Comparison of ENCODE assay signal across 8 cellular contexts in genomic region chr7:112205348-112206237, GRCh38. TPM values are rescaled to one million over a fixed set of nuclear protein-coding genes. Genes with fewer than 3 reads are reported as not detected.
DNase-seq lines count a peak whose midpoint lies in the region; ATAC-seq, FAIRE-seq and TF ChIP-seq lines count a peak whose summit lies in the region.

No MANE protein-coding gene starts in this region.

- no peak; the same call in 1 of the 2 replicates for TF ChIP-seq CTCF in AG09319 (IDR thresholded peaks at IDR 0.05; ENCODE audit: low read depth, low read length)
- TF ChIP-seq CTCF in fibroblast of villous mesenchyme (IDR thresholded peaks at IDR 0.05; ENCODE audit: insufficient read depth, low read depth, low read length), result no peak
- no peak for TF ChIP-seq CTCF in nephron (IDR thresholded peaks at IDR 0.05; ENCODE audit: unreplicated experiment in 3 of 3)

- peak overlapping the region; percentile 84 for H3K4me3 ChIP-seq in NT2/D1 (ENCODE audit: insufficient read length, low read depth)
- H3K4me3 ChIP-seq in fibroblast of villous mesenchyme (ENCODE audit: low read depth, low read length), result peak overlapping the region; percentile 85

- DNase-seq in AG09319 (ENCODE audit: extremely low read depth, low read depth), result peak; percentile 36
- DNase-seq in NT2/D1 (ENCODE audit: low read depth, low spot score), result peak; percentile 38
- peak; percentile 15 for DNase-seq in activated effector memory CD4-positive, alpha-beta T cell treated with Interleukin-2 at 50 U/mL for 16 hours
- peak; percentile 78 for DNase-seq in fibroblast of villous mesenchyme (ENCODE audit: low read depth)
- DNase-seq in urothelium cell line (ENCODE audit: low spot score), result peak; percentile 43

- peak overlapping the region; percentile 72 to 95 (median 88) for H3K27ac Mint-ChIP-seq in nephron

- H3K36me3 Mint-ChIP-seq in nephron (ENCODE audit: low read depth), result no peaks in the 10 kb centered on the region

- H3K9me3 Mint-ChIP-seq in nephron, result no peaks in the 10 kb centered on the region

- peaks cover 20% of the 10 kb centered on the region for H3K4me1 Mint-ChIP-seq in nephron

- no peak for FAIRE-seq in urothelium cell line (lab: Jason Lieb, UNC)

- no peaks in the 10 kb centered on the region for H3K9me3 ChIP-seq in NT2/D1 (ENCODE audit: insufficient read depth, low read length)

- H3K27me3 ChIP-seq in NT2/D1 (ENCODE audit: insufficient read depth, insufficient read length), result peaks cover 7% of the 10 kb centered on the region

- H3K4me1 ChIP-seq in NT2/D1 (ENCODE audit: insufficient read depth, insufficient read length), result no peaks in the 10 kb centered on the region

- ATAC-seq in GM18508 (IDR thresholded peaks at IDR 0.05; ENCODE audit: insufficient read depth, unreplicated experiment) (peak; percentile 0), HG03066 (IDR thresholded peaks at IDR 0.05; ENCODE audit: low read depth, unreplicated experiment) (peak; percentile 14)

- H3K9ac ChIP-seq in NT2/D1 (ENCODE audit: insufficient read length, low read depth), result peak overlapping the region; percentile 85

- no peaks in the 10 kb centered on the region for H3K36me3 ChIP-seq in NT2/D1 (ENCODE audit: insufficient read depth, insufficient read length, low read length)

- peak overlapping the region; percentile 96 to 98 (median 97) for H3K4me3 Mint-ChIP-seq in nephron

- H3K27me3 Mint-ChIP-seq in nephron (ENCODE audit: low read depth), result peaks cover 9% of the 10 kb centered on the region

RNA-seq across cellular contexts. Expression of gene DOCK4, which starts 0.6 kb away (rescaled TPM):
- 13.9 and 43.6 TPM in 2 replicates for total RNA-seq in fibroblast of villous mesenchyme

RNA-seq across cellular contexts. Expression of gene ZNF277, which starts 0.9 kb away (rescaled TPM):
- total RNA-seq in fibroblast of villous mesenchyme, result 22.2 and 29.8 TPM in 2 replicates

Comparison
In these comparisons a context has a peak if more than half of its experiments do, and no peak if none do; other contexts are left out.
1. Peak in every context shown above with its lines: DNase-seq, ATAC-seq and H3K4me3 ChIP-seq.
2. DNase-seq: peak in every context shown above with its lines; median percentile 78 in fibroblast of villous mesenchyme; 43 in urothelium cell line; 38 in NT2/D1; 36 in AG09319; 15 in activated effector memory CD4-positive, alpha-beta T cell treated with Interleukin-2 at 50 U/mL for 16 hours.